In genomic region chr5:6702633-6703032, GRCh38 we compare ENCODE assay signal across 2 cellular contexts.
TF ChIP-seq lines count a peak whose summit lies in the region.

No MANE protein-coding gene starts in this region.

TF ChIP-seq in IMR-90, 13 proteins besides CTCF, POLR2A, EP300 and RAD21:
- TF ChIP-seq FOS (IDR thresholded peaks at IDR 0.05; ENCODE audit: low read depth, low read length) (no peak), CHD1 (IDR thresholded peaks at IDR 0.05; ENCODE audit: low read depth, low read length) (no peak), BHLHE40 (IDR thresholded peaks at IDR 0.05; ENCODE audit: low read depth, low read length) (no peak), USF2 (IDR thresholded peaks at IDR 0.05; ENCODE audit: low read depth, low read length) (no peak)
TF ChIP-seq in IMR-90: peak in this region for 0.

TF ChIP-seq in K562, 482 proteins besides CTCF, POLR2A, EP300 and RAD21:
- TF ChIP-seq HNRNPK (IDR thresholded peaks at IDR 0.05; ENCODE audit: low read depth, low read length, poor library complexity, severe bottlenecking) (peak; percentile 55), HDAC8 (tag; IDR thresholded peaks at IDR 0.05) (no peak), ZNF511 (CRISPR knock-in tag; IDR thresholded peaks at IDR 0.05) (no peak), PCBP2 (IDR thresholded peaks at IDR 0.05; ENCODE audit: low read depth, low read length, poor library complexity, severe bottlenecking) (peak; percentile 29), ZNF12 (CRISPR knock-in tag; IDR thresholded peaks at IDR 0.05) (peak; percentile 83; the same call in 1 of the 2 replicates), ZNF75A (CRISPR knock-in tag; IDR thresholded peaks at IDR 0.05) (no peak)
